ENCODE assay signal across 34 cellular contexts in the genomic region with DNA sequence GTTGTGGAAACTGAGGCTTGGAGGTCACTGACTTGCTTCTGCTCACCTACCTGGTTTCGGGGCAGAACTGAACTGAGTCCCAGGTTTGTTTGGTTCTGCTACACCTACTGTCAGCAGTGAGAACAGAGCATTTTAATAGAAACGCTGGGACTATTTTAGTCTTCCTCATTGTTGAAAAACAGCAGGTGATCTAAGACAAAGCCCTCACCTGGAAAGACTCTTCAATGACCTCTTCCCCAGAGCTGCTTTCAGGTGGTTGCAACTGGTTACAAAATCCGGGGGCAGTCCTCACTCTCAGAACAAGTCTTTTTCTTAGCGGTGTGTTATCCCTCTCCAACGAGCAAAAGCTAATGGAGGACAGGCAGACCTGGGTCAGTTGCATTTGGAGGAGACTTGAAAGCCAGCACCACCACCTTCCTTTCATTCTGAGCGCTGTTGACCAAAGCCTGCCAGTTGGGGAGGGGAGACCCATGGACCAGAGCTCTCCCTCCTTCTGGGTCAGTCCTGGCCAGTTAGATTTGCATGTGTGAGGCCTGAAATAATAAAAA.
DNase-seq lines count a peak whose midpoint lies in the region; ATAC-seq and TF ChIP-seq lines count a peak whose summit lies in the region.
"Had no signal": no experiment of that assay in that cellular context is flagged by ENCODE, and none has a peak within 500 bp of the region (broad histone marks: within the 10 kb centered on the region; RNA-seq: fewer than 3 reads in every experiment).

No MANE protein-coding gene starts in this region.

- 94 to 96% methylated on average over 6 of the region's 6 CpGs for WGBS in heart right ventricle, 2 donors

- H3K4me3 ChIP-seq in GM23338, result no peak overlapping the region
- H3K4me3 ChIP-seq in heart right ventricle, result no peak overlapping the region
- H3K4me3 ChIP-seq: esophagus muscularis mucosa, lung, mucosa of descending colon, SJSA1, smooth muscle cell, suprapubic skin, upper lobe of right lung had no signal

- H3K27me3 ChIP-seq in GM23338 (ENCODE audit: insufficient read depth) (no peaks in the 10 kb centered on the region), heart right ventricle (no peaks in the 10 kb centered on the region)
- H3K27me3 ChIP-seq: esophagus muscularis mucosa, SJSA1, suprapubic skin, upper lobe of right lung had no signal

- H3K4me1 Mint-ChIP-seq in GM23338, result peaks cover 27% of the 10 kb centered on the region
- no peaks in the 10 kb centered on the region for H3K4me1 Mint-ChIP-seq in activated naive CD4-positive, alpha-beta T cell treated with anti-CD3 and anti-CD28 coated beads, Interleukin-2, amount 10 ng/mL, durations not matched to agents 7 days and 5 days
- H3K4me1 Mint-ChIP-seq: activated CD4-positive, alpha-beta T cell treated with anti-CD3 and anti-CD28 coated beads for 36 hours; brain; CD8-positive, alpha-beta memory T cell; immature natural killer cell; natural killer cell had no signal

- H3K36me3 Mint-ChIP-seq in GM23338 (ENCODE audit: low read depth), result peaks cover 9% of the 10 kb centered on the region; the same call in 2 of the 3 replicates
- H3K36me3 Mint-ChIP-seq in activated naive CD4-positive, alpha-beta T cell treated with anti-CD3 and anti-CD28 coated beads, Interleukin-2, amount 10 ng/mL, durations not matched to agents 7 days and 5 days, result no peaks in the 10 kb centered on the region
- H3K36me3 Mint-ChIP-seq: brain, immature natural killer cell, natural killer cell had no signal

- no peaks in the 10 kb centered on the region for H3K9me3 ChIP-seq in heart right ventricle
- H3K9me3 ChIP-seq: esophagus muscularis mucosa, mucosa of descending colon, SJSA1, suprapubic skin, upper lobe of right lung had no signal

- CTCF ChIA-PET in activated naive CD4-positive, alpha-beta T cell treated with anti-CD3 and anti-CD28 coated beads, Interleukin-2, amount 10 ng/mL, durations not matched to agents 7 days and 5 days (lab: Charles Lee), result interaction anchor here (1.6 kb wide), 1 partner anchor 140 kb away, joined by 3 read pairs; no protein-coding TSS in a partner anchor

- peaks cover 4% of the 10 kb centered on the region; the same call in 1 of the 2 replicates for H3K36me3 ChIP-seq in GM23338 (ENCODE audit: insufficient read depth)
- no peaks in the 10 kb centered on the region for H3K36me3 ChIP-seq in heart right ventricle
- H3K36me3 ChIP-seq: esophagus muscularis mucosa, SJSA1, suprapubic skin, upper lobe of right lung had no signal

- peaks cover 18% of the 10 kb centered on the region for H3K27me3 Mint-ChIP-seq in GM23338 (ENCODE audit: insufficient read depth, low read depth, poor library complexity)
- peaks cover 24% of the 10 kb centered on the region for H3K27me3 Mint-ChIP-seq in activated naive CD4-positive, alpha-beta T cell treated with anti-CD3 and anti-CD28 coated beads, Interleukin-2, amount 10 ng/mL, durations not matched to agents 7 days and 5 days
- H3K27me3 Mint-ChIP-seq: activated CD4-positive, alpha-beta T cell treated with anti-CD3 and anti-CD28 coated beads for 36 hours; activated CD8-positive, alpha-beta T cell treated with anti-CD3 and anti-CD28 coated beads for 36 hours; activated naive CD4-positive, alpha-beta T cell treated with anti-CD3 and anti-CD28 coated beads, Interleukin-2, amount 50 U/mL, for 24 hours; dendritic cell treated with granulocyte-macrophage colony-stimulating factor and Interleukin-4, amounts not matched to agents 40 ng/mL and 50 ng/mL, for 4 days had no signal

- H3K79me2 ChIP-seq in GM23338 (replicated peaks; ENCODE audit: insufficient read depth), result no peaks in the 10 kb centered on the region

- H3K4me1 ChIP-seq in GM23338 (ENCODE audit: insufficient read depth) (no peaks in the 10 kb centered on the region; the same call in none of the 2 replicates), heart right ventricle (no peaks in the 10 kb centered on the region)
- H3K4me1 ChIP-seq: esophagus muscularis mucosa, SJSA1, suprapubic skin, upper lobe of right lung had no signal

- no peak overlapping the region; the same call in 1 of the 2 replicates for H3K4me2 ChIP-seq in GM23338
- H3K4me2 ChIP-seq: smooth muscle cell had no signal

- H3F3A ChIP-seq in GM23338 (replicated peaks; ENCODE audit: low read depth), result no peaks in the 10 kb centered on the region

- H3K9me2 ChIP-seq in GM23338 (ENCODE audit: insufficient read depth), result peaks cover 1% of the 10 kb centered on the region; the same call in 1 of the 2 replicates

- no peaks in the 10 kb centered on the region for H4K20me1 ChIP-seq in GM23338 (replicated peaks; ENCODE audit: insufficient read depth)

- intact Hi-C loops in heart right ventricle (cut with DNase I), result loop anchor here in 2 of 10 donors (10.0 kb wide), 2 partner anchors 377 to 387 kb away; no protein-coding TSS in a partner anchor

- H3K4me3 Mint-ChIP-seq in GM23338, result no peak overlapping the region
- no peak overlapping the region for H3K4me3 Mint-ChIP-seq in activated naive CD4-positive, alpha-beta T cell treated with anti-CD3 and anti-CD28 coated beads, Interleukin-2, amount 10 ng/mL, durations not matched to agents 7 days and 5 days
- H3K4me3 Mint-ChIP-seq: activated CD4-positive, alpha-beta T cell treated with anti-CD3 and anti-CD28 coated beads for 36 hours; activated CD8-positive, alpha-beta T cell treated with anti-CD3 and anti-CD28 coated beads for 36 hours; activated naive CD4-positive, alpha-beta T cell treated with anti-CD3 and anti-CD28 coated beads, Interleukin-2, amount 50 U/mL, for 24 hours; brain; CD8-positive, alpha-beta memory T cell; dendritic cell treated with granulocyte-macrophage colony-stimulating factor and Interleukin-4, amounts not matched to agents 40 ng/mL and 50 ng/mL, for 4 days; IgD-negative memory B cell; immature natural killer cell; natural killer cell had no signal

- H3K27ac ChIP-seq in GM23338 (ENCODE audit: low read depth) (no peak overlapping the region), heart right ventricle (no peak overlapping the region)
- H3K27ac ChIP-seq: esophagus muscularis mucosa, SJSA1, suprapubic skin, upper lobe of right lung had no signal

- TF ChIP-seq CTCF in GM23338 (conservative IDR thresholded peaks at IDR 0.05; ENCODE audit: low read depth in 2 of 2) (no peak), heart right ventricle (IDR thresholded peaks at IDR 0.05) (no peak)

- ATAC-seq in GM23338 (peak; percentile 91), GM18867 (IDR thresholded peaks at IDR 0.05; ENCODE audit: unreplicated experiment) (no peak), heart right ventricle (no peak)
- ATAC-seq: activated CD4-positive, alpha-beta T cell treated with anti-CD3 and anti-CD28 coated beads for 36 hours; activated CD8-positive, alpha-beta T cell treated with anti-CD3 and anti-CD28 coated beads for 36 hours; left cardiac atrium; mucosa of descending colon; natural killer cell; upper lobe of right lung had no signal

- H2AFZ ChIP-seq in GM23338, result peak overlapping the region; percentile 90

- peaks cover 17% of the 10 kb centered on the region for H3K9me3 Mint-ChIP-seq in GM23338
- H3K9me3 Mint-ChIP-seq in activated naive CD4-positive, alpha-beta T cell treated with anti-CD3 and anti-CD28 coated beads, Interleukin-2, amount 10 ng/mL, durations not matched to agents 7 days and 5 days, result peaks cover 2% of the 10 kb centered on the region
- H3K9me3 Mint-ChIP-seq: dendritic cell treated with granulocyte-macrophage colony-stimulating factor and Interleukin-4, amounts not matched to agents 40 ng/mL and 50 ng/mL, for 4 days; immature natural killer cell; natural killer cell had no signal

- peak overlapping the region; percentile 45; the same call in 1 of the 2 replicates for H3K27ac Mint-ChIP-seq in GM23338
- no peak overlapping the region for H3K27ac Mint-ChIP-seq in activated naive CD4-positive, alpha-beta T cell treated with anti-CD3 and anti-CD28 coated beads, Interleukin-2, amount 10 ng/mL, durations not matched to agents 7 days and 5 days
- H3K27ac Mint-ChIP-seq: activated CD4-positive, alpha-beta T cell treated with anti-CD3 and anti-CD28 coated beads for 36 hours; activated CD8-positive, alpha-beta T cell treated with anti-CD3 and anti-CD28 coated beads for 36 hours; activated naive CD4-positive, alpha-beta T cell treated with anti-CD3 and anti-CD28 coated beads, Interleukin-2, amount 50 U/mL, for 24 hours; CD8-positive, alpha-beta memory T cell; dendritic cell treated with granulocyte-macrophage colony-stimulating factor and Interleukin-4, amounts not matched to agents 40 ng/mL and 50 ng/mL, for 4 days; IgD-negative memory B cell; natural killer cell had no signal

- DNase-seq in GM23338 (ENCODE audit: low spot score) (peak; percentile 54), NCI-H146 treated with DMSO at 0.1 percent for 48 hours (lab: John Stamatoyannopoulos, UW; ENCODE audit: unreplicated experiment) (peak; percentile 91), RPMI8226 (peak; percentile 29), iPS-NIHi7 (ENCODE audit: extremely low spot score) (peak; percentile 50), heart right ventricle (no peak)
- no peak for DNase-seq in activated naive CD4-positive, alpha-beta T cell treated with anti-CD3 and anti-CD28 coated beads, Interleukin-2, amount 10 ng/mL, durations not matched to agents 7 days and 5 days
- no peak for DNase-seq in activated naive CD4-positive, alpha-beta T cell treated with Interleukin-2 at 50 U/mL for 16 hours
- DNase-seq: activated CD4-positive, alpha-beta T cell treated with anti-CD3 and anti-CD28 coated beads for 36 hours; activated CD8-positive, alpha-beta memory T cell treated with anti-CD3 and anti-CD28 coated beads, Interleukin-2, amount 50 U/mL, for 48 hours; activated CD8-positive, alpha-beta T cell treated with anti-CD3 and anti-CD28 coated beads for 36 hours; amniotic stem cell; CD8-positive, alpha-beta memory T cell; foreskin fibroblast; head of caudate nucleus; immature natural killer cell; left cardiac atrium; mucosa of descending colon; natural killer cell; NCI-H1092; NCI-H2081; NCI-H69; stimulated activated naive CD4-positive, alpha-beta T cell treated with Interleukin-2 at 50 U/mL for 16 hours; T-helper 9 cell; upper lobe of right lung had no signal

Comparison
In these comparisons a context has a peak if more than half of its experiments do, and no peak if none do; other contexts are left out.
1. DNase-seq: peak in GM23338 (single experiment), NCI-H146 treated with DMSO at 0.1 percent for 48 hours (single experiment), RPMI8226 (single experiment) and iPS-NIHi7 (single experiment); none in heart right ventricle (0 of 2), activated naive CD4-positive, alpha-beta T cell treated with anti-CD3 and anti-CD28 coated beads, Interleukin-2, amount 10 ng/mL, durations not matched to agents 7 days and 5 days (single experiment) and activated naive CD4-positive, alpha-beta T cell treated with Interleukin-2 at 50 U/mL for 16 hours (single experiment).